ENCODE assay signal across 1 cellular context in the genomic region with DNA sequence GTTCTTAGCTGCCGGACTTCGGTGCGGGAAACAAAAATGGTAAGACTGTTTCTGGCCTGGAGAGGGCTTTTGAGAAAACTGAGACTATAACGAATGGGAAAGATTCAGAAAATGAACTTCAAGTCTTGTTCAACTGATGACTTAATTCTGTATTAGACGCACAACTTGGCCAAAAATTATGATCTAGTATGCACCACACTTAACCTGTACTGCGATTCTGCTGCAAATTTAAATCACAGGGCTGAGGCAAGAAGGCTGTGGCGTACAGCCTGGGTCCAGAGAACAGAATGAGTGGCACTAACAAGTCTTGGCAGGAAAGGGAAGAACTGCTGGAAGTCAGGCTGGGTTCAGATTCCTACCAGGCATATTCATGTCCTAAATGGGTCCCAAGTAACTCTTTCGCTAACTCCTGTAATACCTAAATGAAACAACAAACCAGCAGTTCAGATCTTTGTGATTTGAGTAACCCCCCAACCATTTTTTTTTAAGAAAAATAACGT.
TF ChIP-seq lines count a peak whose summit lies in the region.

No MANE protein-coding gene starts in this region.

TF ChIP-seq in IMR-90, 13 proteins besides CTCF, POLR2A, EP300 and RAD21 (continued from another document):
- TF ChIP-seq RFX5 (IDR thresholded peaks at IDR 0.05; ENCODE audit: low read depth, low read length), result no peak
- TF ChIP-seq, protein P1, sequence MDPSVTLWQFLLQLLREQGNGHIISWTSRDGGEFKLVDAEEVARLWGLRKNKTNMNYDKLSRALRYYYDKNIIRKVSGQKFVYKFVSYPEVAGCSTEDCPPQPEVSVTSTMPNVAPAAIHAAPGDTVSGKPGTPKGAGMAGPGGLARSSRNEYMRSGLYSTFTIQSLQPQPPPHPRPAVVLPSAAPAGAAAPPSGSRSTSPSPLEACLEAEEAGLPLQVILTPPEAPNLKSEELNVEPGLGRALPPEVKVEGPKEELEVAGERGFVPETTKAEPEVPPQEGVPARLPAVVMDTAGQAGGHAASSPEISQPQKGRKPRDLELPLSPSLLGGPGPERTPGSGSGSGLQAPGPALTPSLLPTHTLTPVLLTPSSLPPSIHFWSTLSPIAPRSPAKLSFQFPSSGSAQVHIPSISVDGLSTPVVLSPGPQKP (IDR thresholded peaks at IDR 0.05; ENCODE audit: borderline replicate concordance, low read depth, low read length), result no peak
- TF ChIP-seq MXI1 (IDR thresholded peaks at IDR 0.05; ENCODE audit: borderline replicate concordance, low read depth, low read length), result no peak
- no peak for TF ChIP-seq FOS (IDR thresholded peaks at IDR 0.05; ENCODE audit: low read depth, low read length)
- no peak for TF ChIP-seq BHLHE40 (IDR thresholded peaks at IDR 0.05; ENCODE audit: low read depth, low read length)
